9 cellular contexts compared by ENCODE assay signal in the genomic region with DNA sequence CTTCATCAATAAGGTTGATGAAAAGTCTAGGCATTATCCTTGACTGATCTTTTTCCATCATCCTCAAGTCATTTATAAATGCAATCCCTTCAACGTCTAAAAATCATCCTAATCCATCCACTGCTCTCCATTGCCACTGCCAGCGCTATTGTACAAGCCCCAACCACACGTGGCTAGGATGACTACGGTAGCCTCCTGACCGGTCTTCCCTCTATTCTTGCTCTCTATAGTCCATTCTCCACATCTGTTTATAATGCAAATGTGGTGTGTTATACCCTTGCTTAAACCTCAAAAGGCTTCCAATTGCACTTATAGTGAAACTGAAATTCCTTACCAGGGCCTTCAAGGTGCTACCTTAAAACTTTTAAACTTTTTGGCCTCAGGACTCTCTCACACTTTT.
"Had no signal": no experiment of that assay in that cellular context is flagged by ENCODE, and none has a peak within 500 bp of the region (broad histone marks: within the 10 kb centered on the region; RNA-seq: fewer than 3 reads in every experiment).

No MANE protein-coding gene starts in this region.

- H3K9me3 Mint-ChIP-seq: H9 had no signal

- H2AFZ ChIP-seq: GM23248 had no signal

- H3K27ac Mint-ChIP-seq: H9, HFFc6, IgD-negative memory B cell had no signal

- H3K27ac ChIP-seq: GM23248, HL-60, KMS-11 had no signal

- H3K27me3 Mint-ChIP-seq: IgD-negative memory B cell had no signal

- H3K4me3 Mint-ChIP-seq: H9, HFFc6, IgD-negative memory B cell had no signal

- H3K4me1 Mint-ChIP-seq: IgD-negative memory B cell had no signal

- ATAC-seq: HCT116, HepG2 had no signal

- H3K9ac ChIP-seq: GM23248, KMS-11 had no signal

- H3K4me2 ChIP-seq: KMS-11 had no signal

- H3K4me3 ChIP-seq: GM23248 had no signal

- FAIRE-seq: HepG2 had no signal

- DNase-seq: GM23248, H9, HFFc6, KBM-7 had no signal
